In the genomic region with DNA sequence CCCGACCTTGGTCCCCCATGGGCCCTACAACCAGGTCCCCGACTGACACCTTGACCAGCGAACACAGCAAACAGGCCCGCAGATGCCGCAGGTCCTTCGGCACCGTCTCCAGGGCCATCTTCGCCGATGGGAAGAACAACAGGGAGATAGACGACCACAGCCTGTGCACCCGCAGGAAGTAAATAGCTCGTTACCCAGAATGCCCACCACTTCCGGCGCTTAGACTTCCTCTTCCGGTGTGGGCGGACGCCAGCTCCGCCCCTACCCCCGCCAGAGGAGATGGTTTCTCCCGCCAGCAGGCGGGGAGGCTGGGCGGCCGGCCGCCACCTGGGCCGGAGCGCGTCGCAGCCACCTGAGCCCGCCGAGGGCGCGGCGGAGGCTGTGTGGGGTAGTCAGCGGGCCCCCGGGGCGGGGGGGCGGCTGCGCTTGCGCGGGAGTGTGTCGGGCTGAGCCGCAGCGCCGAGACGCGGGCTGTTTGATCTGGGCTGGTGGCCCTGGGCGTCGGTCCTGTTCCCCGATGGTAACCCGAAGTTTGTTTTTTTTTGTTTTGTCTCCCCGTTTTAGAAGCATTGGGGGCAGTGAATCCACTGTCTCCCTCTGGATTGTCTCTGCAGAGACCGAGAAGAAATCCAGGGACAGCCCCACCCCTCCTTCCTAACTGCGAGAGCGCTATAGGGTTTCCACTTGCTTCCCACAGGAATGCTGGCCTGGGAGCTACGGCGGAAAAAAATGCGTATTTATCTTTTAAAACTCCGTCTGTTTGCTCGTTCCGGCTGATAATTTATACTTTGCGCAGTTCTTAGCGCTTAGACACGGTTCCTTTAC, we compare ENCODE assay signal across 1 cellular context.
TF ChIP-seq lines count a peak whose summit lies in the region.

A gene (minus strand): TSS at position 184 of the 825 bp plus-strand sequence. CDS start 66 bp downstream, at position 118.

TF ChIP-seq in K562, 482 proteins besides CTCF, POLR2A, EP300 and RAD21 (continued from another document and continues in another):
- TF ChIP-seq, protein P1, sequence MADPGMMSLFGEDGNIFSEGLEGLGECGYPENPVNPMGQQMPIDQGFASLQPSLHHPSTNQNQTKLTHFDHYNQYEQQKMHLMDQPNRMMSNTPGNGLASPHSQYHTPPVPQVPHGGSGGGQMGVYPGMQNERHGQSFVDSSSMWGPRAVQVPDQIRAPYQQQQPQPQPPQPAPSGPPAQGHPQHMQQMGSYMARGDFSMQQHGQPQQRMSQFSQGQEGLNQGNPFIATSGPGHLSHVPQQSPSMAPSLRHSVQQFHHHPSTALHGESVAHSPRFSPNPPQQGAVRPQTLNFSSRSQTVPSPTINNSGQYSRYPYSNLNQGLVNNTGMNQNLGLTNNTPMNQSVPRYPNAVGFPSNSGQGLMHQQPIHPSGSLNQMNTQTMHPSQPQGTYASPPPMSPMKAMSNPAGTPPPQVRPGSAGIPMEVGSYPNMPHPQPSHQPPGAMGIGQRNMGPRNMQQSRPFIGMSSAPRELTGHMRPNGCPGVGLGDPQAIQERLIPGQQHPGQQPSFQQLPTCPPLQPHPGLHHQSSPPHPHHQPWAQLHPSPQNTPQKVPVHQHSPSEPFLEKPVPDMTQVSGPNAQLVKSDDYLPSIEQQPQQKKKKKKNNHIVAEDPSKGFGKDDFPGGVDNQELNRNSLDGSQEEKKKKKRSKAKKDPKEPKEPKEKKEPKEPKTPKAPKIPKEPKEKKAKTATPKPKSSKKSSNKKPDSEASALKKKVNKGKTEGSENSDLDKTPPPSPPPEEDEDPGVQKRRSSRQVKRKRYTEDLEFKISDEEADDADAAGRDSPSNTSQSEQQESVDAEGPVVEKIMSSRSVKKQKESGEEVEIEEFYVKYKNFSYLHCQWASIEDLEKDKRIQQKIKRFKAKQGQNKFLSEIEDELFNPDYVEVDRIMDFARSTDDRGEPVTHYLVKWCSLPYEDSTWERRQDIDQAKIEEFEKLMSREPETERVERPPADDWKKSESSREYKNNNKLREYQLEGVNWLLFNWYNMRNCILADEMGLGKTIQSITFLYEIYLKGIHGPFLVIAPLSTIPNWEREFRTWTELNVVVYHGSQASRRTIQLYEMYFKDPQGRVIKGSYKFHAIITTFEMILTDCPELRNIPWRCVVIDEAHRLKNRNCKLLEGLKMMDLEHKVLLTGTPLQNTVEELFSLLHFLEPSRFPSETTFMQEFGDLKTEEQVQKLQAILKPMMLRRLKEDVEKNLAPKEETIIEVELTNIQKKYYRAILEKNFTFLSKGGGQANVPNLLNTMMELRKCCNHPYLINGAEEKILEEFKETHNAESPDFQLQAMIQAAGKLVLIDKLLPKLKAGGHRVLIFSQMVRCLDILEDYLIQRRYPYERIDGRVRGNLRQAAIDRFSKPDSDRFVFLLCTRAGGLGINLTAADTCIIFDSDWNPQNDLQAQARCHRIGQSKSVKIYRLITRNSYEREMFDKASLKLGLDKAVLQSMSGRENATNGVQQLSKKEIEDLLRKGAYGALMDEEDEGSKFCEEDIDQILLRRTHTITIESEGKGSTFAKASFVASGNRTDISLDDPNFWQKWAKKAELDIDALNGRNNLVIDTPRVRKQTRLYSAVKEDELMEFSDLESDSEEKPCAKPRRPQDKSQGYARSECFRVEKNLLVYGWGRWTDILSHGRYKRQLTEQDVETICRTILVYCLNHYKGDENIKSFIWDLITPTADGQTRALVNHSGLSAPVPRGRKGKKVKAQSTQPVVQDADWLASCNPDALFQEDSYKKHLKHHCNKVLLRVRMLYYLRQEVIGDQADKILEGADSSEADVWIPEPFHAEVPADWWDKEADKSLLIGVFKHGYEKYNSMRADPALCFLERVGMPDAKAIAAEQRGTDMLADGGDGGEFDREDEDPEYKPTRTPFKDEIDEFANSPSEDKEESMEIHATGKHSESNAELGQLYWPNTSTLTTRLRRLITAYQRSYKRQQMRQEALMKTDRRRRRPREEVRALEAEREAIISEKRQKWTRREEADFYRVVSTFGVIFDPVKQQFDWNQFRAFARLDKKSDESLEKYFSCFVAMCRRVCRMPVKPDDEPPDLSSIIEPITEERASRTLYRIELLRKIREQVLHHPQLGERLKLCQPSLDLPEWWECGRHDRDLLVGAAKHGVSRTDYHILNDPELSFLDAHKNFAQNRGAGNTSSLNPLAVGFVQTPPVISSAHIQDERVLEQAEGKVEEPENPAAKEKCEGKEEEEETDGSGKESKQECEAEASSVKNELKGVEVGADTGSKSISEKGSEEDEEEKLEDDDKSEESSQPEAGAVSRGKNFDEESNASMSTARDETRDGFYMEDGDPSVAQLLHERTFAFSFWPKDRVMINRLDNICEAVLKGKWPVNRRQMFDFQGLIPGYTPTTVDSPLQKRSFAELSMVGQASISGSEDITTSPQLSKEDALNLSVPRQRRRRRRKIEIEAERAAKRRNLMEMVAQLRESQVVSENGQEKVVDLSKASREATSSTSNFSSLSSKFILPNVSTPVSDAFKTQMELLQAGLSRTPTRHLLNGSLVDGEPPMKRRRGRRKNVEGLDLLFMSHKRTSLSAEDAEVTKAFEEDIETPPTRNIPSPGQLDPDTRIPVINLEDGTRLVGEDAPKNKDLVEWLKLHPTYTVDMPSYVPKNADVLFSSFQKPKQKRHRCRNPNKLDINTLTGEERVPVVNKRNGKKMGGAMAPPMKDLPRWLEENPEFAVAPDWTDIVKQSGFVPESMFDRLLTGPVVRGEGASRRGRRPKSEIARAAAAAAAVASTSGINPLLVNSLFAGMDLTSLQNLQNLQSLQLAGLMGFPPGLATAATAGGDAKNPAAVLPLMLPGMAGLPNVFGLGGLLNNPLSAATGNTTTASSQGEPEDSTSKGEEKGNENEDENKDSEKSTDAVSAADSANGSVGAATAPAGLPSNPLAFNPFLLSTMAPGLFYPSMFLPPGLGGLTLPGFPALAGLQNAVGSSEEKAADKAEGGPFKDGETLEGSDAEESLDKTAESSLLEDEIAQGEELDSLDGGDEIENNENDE (IDR thresholded peaks at IDR 0.05; ENCODE audit: low read depth, low read length) = no peak
- TF ChIP-seq, protein P2, sequence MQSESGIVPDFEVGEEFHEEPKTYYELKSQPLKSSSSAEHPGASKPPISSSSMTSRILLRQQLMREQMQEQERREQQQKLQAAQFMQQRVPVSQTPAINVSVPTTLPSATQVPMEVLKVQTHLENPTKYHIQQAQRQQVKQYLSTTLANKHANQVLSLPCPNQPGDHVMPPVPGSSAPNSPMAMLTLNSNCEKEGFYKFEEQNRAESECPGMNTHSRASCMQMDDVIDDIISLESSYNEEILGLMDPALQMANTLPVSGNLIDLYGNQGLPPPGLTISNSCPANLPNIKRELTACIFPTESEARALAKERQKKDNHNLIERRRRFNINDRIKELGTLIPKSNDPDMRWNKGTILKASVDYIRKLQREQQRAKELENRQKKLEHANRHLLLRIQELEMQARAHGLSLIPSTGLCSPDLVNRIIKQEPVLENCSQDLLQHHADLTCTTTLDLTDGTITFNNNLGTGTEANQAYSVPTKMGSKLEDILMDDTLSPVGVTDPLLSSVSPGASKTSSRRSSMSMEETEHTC (IDR thresholded peaks at IDR 0.05) = no peak
- TF ChIP-seq NCOA4 (IDR thresholded peaks at IDR 0.05; ENCODE audit: partially characterized antibody) (no peak), ZC3H4 (CRISPR knock-in tag; IDR thresholded peaks at IDR 0.05; ENCODE audit: borderline replicate concordance) (peak; percentile 22; the same call in 1 of the 2 replicates), SAP30 (IDR thresholded peaks at IDR 0.05; ENCODE audit: borderline replicate concordance, insufficient read depth, low read depth, low read length, poor library complexity, severe bottlenecking) (peak; percentile 46), PHB2 (IDR thresholded peaks at IDR 0.05; ENCODE audit: low read depth) (no peak), CC2D1A (IDR thresholded peaks at IDR 0.05) (no peak), RUNX1 (IDR thresholded peaks at IDR 0.05; ENCODE audit: low read depth) (no peak), SMAD2 (IDR thresholded peaks at IDR 0.05; ENCODE audit: low read depth, low read length) (no peak), CSDE1 (IDR thresholded peaks at IDR 0.05) (no peak), POLR2B (IDR thresholded peaks at IDR 0.05; ENCODE audit: low read depth, partially characterized antibody) (peak; percentile 76), PPARD (CRISPR knock-in tag; IDR thresholded peaks at IDR 0.05) (no peak), RB1 (IDR thresholded peaks at IDR 0.05; ENCODE audit: low read depth) (peak; percentile 97), BRCA1 (IDR thresholded peaks at IDR 0.05) (no peak), BRCA1 (CRISPR knock-in tag; IDR thresholded peaks at IDR 0.05) (no peak), STAT5A (IDR thresholded peaks at IDR 0.05; ENCODE audit: borderline replicate concordance, low read length) (peak; percentile 8; the same call in 1 of the 2 replicates), CXXC5 (CRISPR knock-in tag; IDR thresholded peaks at IDR 0.05) (peak; percentile 92)
- TF ChIP-seq, protein P3, sequence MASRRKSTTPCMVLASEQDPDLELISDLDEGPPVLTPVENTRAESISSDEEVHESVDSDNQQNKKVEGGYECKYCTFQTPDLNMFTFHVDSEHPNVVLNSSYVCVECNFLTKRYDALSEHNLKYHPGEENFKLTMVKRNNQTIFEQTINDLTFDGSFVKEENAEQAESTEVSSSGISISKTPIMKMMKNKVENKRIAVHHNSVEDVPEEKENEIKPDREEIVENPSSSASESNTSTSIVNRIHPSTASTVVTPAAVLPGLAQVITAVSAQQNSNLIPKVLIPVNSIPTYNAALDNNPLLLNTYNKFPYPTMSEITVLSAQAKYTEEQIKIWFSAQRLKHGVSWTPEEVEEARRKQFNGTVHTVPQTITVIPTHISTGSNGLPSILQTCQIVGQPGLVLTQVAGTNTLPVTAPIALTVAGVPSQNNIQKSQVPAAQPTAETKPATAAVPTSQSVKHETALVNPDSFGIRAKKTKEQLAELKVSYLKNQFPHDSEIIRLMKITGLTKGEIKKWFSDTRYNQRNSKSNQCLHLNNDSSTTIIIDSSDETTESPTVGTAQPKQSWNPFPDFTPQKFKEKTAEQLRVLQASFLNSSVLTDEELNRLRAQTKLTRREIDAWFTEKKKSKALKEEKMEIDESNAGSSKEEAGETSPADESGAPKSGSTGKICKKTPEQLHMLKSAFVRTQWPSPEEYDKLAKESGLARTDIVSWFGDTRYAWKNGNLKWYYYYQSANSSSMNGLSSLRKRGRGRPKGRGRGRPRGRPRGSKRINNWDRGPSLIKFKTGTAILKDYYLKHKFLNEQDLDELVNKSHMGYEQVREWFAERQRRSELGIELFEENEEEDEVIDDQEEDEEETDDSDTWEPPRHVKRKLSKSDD (conservative IDR thresholded peaks at IDR 0.05; ENCODE audit: low read length) = no peak
- TF ChIP-seq, protein P4, sequence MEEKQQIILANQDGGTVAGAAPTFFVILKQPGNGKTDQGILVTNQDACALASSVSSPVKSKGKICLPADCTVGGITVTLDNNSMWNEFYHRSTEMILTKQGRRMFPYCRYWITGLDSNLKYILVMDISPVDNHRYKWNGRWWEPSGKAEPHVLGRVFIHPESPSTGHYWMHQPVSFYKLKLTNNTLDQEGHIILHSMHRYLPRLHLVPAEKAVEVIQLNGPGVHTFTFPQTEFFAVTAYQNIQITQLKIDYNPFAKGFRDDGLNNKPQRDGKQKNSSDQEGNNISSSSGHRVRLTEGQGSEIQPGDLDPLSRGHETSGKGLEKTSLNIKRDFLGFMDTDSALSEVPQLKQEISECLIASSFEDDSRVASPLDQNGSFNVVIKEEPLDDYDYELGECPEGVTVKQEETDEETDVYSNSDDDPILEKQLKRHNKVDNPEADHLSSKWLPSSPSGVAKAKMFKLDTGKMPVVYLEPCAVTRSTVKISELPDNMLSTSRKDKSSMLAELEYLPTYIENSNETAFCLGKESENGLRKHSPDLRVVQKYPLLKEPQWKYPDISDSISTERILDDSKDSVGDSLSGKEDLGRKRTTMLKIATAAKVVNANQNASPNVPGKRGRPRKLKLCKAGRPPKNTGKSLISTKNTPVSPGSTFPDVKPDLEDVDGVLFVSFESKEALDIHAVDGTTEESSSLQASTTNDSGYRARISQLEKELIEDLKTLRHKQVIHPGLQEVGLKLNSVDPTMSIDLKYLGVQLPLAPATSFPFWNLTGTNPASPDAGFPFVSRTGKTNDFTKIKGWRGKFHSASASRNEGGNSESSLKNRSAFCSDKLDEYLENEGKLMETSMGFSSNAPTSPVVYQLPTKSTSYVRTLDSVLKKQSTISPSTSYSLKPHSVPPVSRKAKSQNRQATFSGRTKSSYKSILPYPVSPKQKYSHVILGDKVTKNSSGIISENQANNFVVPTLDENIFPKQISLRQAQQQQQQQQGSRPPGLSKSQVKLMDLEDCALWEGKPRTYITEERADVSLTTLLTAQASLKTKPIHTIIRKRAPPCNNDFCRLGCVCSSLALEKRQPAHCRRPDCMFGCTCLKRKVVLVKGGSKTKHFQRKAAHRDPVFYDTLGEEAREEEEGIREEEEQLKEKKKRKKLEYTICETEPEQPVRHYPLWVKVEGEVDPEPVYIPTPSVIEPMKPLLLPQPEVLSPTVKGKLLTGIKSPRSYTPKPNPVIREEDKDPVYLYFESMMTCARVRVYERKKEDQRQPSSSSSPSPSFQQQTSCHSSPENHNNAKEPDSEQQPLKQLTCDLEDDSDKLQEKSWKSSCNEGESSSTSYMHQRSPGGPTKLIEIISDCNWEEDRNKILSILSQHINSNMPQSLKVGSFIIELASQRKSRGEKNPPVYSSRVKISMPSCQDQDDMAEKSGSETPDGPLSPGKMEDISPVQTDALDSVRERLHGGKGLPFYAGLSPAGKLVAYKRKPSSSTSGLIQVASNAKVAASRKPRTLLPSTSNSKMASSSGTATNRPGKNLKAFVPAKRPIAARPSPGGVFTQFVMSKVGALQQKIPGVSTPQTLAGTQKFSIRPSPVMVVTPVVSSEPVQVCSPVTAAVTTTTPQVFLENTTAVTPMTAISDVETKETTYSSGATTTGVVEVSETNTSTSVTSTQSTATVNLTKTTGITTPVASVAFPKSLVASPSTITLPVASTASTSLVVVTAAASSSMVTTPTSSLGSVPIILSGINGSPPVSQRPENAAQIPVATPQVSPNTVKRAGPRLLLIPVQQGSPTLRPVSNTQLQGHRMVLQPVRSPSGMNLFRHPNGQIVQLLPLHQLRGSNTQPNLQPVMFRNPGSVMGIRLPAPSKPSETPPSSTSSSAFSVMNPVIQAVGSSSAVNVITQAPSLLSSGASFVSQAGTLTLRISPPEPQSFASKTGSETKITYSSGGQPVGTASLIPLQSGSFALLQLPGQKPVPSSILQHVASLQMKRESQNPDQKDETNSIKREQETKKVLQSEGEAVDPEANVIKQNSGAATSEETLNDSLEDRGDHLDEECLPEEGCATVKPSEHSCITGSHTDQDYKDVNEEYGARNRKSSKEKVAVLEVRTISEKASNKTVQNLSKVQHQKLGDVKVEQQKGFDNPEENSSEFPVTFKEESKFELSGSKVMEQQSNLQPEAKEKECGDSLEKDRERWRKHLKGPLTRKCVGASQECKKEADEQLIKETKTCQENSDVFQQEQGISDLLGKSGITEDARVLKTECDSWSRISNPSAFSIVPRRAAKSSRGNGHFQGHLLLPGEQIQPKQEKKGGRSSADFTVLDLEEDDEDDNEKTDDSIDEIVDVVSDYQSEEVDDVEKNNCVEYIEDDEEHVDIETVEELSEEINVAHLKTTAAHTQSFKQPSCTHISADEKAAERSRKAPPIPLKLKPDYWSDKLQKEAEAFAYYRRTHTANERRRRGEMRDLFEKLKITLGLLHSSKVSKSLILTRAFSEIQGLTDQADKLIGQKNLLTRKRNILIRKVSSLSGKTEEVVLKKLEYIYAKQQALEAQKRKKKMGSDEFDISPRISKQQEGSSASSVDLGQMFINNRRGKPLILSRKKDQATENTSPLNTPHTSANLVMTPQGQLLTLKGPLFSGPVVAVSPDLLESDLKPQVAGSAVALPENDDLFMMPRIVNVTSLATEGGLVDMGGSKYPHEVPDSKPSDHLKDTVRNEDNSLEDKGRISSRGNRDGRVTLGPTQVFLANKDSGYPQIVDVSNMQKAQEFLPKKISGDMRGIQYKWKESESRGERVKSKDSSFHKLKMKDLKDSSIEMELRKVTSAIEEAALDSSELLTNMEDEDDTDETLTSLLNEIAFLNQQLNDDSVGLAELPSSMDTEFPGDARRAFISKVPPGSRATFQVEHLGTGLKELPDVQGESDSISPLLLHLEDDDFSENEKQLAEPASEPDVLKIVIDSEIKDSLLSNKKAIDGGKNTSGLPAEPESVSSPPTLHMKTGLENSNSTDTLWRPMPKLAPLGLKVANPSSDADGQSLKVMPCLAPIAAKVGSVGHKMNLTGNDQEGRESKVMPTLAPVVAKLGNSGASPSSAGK (IDR thresholded peaks at IDR 0.05) = no peak
